9 cellular contexts compared by ENCODE assay signal in the genomic region with DNA sequence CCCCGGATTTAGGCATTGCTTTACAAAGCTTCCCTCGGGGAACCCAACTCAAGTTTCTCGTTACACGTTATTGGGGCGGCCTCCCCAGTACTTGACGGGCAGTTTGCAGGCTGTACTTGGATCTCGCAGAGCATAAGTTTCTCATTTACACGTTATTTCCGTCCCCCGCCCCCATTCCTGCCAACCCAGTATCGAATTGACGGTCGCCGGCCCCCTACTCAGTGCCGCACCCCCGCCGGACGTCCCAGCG. TPM values are rescaled to one million over a fixed set of nuclear protein-coding genes. Genes with fewer than 3 reads are reported as not detected.
A peak's percentile ranks its signal among the peaks of the same experiment; 100 is the strongest.
DNase-seq lines count a peak whose midpoint lies in the region; ATAC-seq and TF ChIP-seq lines count a peak whose summit lies in the region.
"Had no signal": no experiment of that assay in that cellular context is flagged by ENCODE, and none has a peak within 500 bp of the region (broad histone marks: within the 10 kb centered on the region; RNA-seq: fewer than 3 reads in every experiment).

No MANE protein-coding gene starts in this region.

- WGBS in SK-N-SH (ENCODE audit: low lambda C conversion rate) = under 1% methylated on average over 11 of the region's 19 CpGs

- H3K9ac ChIP-seq in SK-N-SH = peak overlapping the region; percentile 96
- H3K9ac ChIP-seq in fibroblast of lung (ENCODE audit: insufficient read depth, low read length) = peak overlapping the region; percentile 99
- H3K9ac ChIP-seq in rectal smooth muscle tissue (ENCODE audit: low read length) = peak overlapping the region; percentile 46

- ATAC-seq in GM18519 (IDR thresholded peaks at IDR 0.05; ENCODE audit: low FRiP score, unreplicated experiment) = peak; percentile 25

- no peak for DNase-seq in SK-N-SH
- no peak for DNase-seq in fibroblast of lung (ENCODE audit: low read depth in 2 of 2)
- no peak for DNase-seq in activated effector memory CD4-positive, alpha-beta T cell treated with Interleukin-2 at 50 U/mL for 16 hours
- DNase-seq in cerebellar cortex (ENCODE audit: low spot score) = no peak
- DNase-seq in dermis blood vessel endothelial cell = no peak
- no peak for DNase-seq in UCSD-AML1 (lab: John Stamatoyannopoulos, UW; ENCODE audit: unreplicated experiment)

- CTCF ChIA-PET in SK-N-SH (lab: Yijun Ruan, JAX) = interaction anchor here (1.1 to 4.6 kb wide), 6 partner anchors 9 to 84 kb away, joined by 3 to 30 read pairs (median 10); partner anchors contain the start of gene PLAUR

- no peak for TF ChIP-seq RAD21 in SK-N-SH (IDR thresholded peaks at IDR 0.05; ENCODE audit: low read length)

- H4K20me1 ChIP-seq in SK-N-SH (ENCODE audit: insufficient read depth) (peaks cover 13% of the 10 kb centered on the region), fibroblast of lung (ENCODE audit: control insufficient read depth, extremely low read depth, insufficient read depth, low read length) (no peaks in the 10 kb centered on the region)

- no peaks in the 10 kb centered on the region for H3K9me2 ChIP-seq in SK-N-SH

- H3K79me2 ChIP-seq in SK-N-SH (ENCODE audit: insufficient read depth) (peaks cover 53% of the 10 kb centered on the region), fibroblast of lung (ENCODE audit: control insufficient read depth, insufficient read depth, low read length) (peaks cover 23% of the 10 kb centered on the region)

- POLR2A ChIA-PET in SK-N-SH (lab: Yijun Ruan, JAX) = interaction anchor here (1.1 kb wide), 1 partner anchor 9 kb away, joined by 4 read pairs; no protein-coding TSS in a partner anchor

- H3K4me1 ChIP-seq in SK-N-SH (ENCODE audit: control insufficient read depth in 1 of 2, insufficient read depth in 2 of 2, low read depth in 1 of 2, low read length in 1 of 2) = peaks cover 7 to 46% of the 10 kb centered on the region in 2 experiments; a peak in 3 of 4 replicates
- peaks cover 35% of the 10 kb centered on the region for H3K4me1 ChIP-seq in fibroblast of lung (ENCODE audit: control insufficient read depth, extremely low read depth, insufficient read depth, low read length)
- peaks cover 7% of the 10 kb centered on the region for H3K4me1 ChIP-seq in rectal smooth muscle tissue (ENCODE audit: control insufficient read depth, insufficient read depth, low read length)

- H3K36me3 ChIP-seq in SK-N-SH (replicated peaks in 1 of 2; ENCODE audit: control insufficient read depth in 1 of 2, insufficient read depth in 2 of 2, low read length in 1 of 2) (peaks cover 20 to 30% of the 10 kb centered on the region in 2 experiments), fibroblast of lung (ENCODE audit: control insufficient read depth, insufficient read depth, low read length) (peaks cover 7% of the 10 kb centered on the region), rectal smooth muscle tissue (ENCODE audit: control insufficient read depth, insufficient read depth, low read length) (peaks cover 8% of the 10 kb centered on the region)

- H3K27ac ChIP-seq in SK-N-SH (ENCODE audit: low read depth in 2 of 2, low read length in 1 of 2) (peak overlapping the region; percentile 98 to 100), fibroblast of lung (ENCODE audit: insufficient read depth, low read length) (peak overlapping the region; percentile 99), rectal smooth muscle tissue (ENCODE audit: low read depth, low read length) (peak overlapping the region; percentile 96)

- TF ChIP-seq CTCF in SK-N-SH (IDR thresholded peaks at IDR 0.05) (no peak), fibroblast of lung (conservative IDR thresholded peaks at IDR 0.05 in 1 of 2, IDR thresholded peaks at IDR 0.05 in 1 of 2; ENCODE audit: low read depth in 1 of 2, low read length in 2 of 2) (no peak)

- peaks cover 63% of the 10 kb centered on the region for H3F3A ChIP-seq in SK-N-SH (replicated peaks; ENCODE audit: insufficient read depth)

- H3K4me3 ChIP-seq in SK-N-SH (ENCODE audit: low read depth in 2 of 2, low read length in 1 of 2) = peak overlapping the region; percentile 74 to 87
- H3K4me3 ChIP-seq in fibroblast of lung (replicated peaks in 1 of 4; ENCODE audit: control extremely low read depth in 1 of 4, insufficient read depth in 1 of 4, low read depth in 3 of 4, low read length in 4 of 4) = peak overlapping the region; percentile 82 to 93 (median 90)
- peak overlapping the region; percentile 78 for H3K4me3 ChIP-seq in rectal smooth muscle tissue (ENCODE audit: low read length)

- H2AFZ ChIP-seq in SK-N-SH (ENCODE audit: low read depth) = 0 out of 2 replicates have a peak overlapping the region, but pooled peaks have one; percentile 23
- peak overlapping the region; percentile 63 for H2AFZ ChIP-seq in fibroblast of lung (ENCODE audit: low read length)

- TF ChIP-seq EP300 in SK-N-SH (IDR thresholded peaks at IDR 0.05; ENCODE audit: borderline replicate concordance in 1 of 2, low read depth in 1 of 2, low read length in 1 of 2) = no peak

- peak overlapping the region; percentile 98 for H3K4me2 ChIP-seq in SK-N-SH
- H3K4me2 ChIP-seq in fibroblast of lung (ENCODE audit: extremely low read depth, insufficient read depth, low read length) = peak overlapping the region; percentile 95

- H3K9me3 ChIP-seq in SK-N-SH (no peaks in the 10 kb centered on the region), fibroblast of lung (ENCODE audit: control insufficient read depth, insufficient read depth, low read depth, low read length) (no peaks in the 10 kb centered on the region)

- no peaks in the 10 kb centered on the region for H3K27me3 ChIP-seq in SK-N-SH (ENCODE audit: insufficient read depth)
- no peaks in the 10 kb centered on the region for H3K27me3 ChIP-seq in fibroblast of lung (ENCODE audit: control insufficient read depth, insufficient read depth, low read length)
- no peaks in the 10 kb centered on the region for H3K27me3 ChIP-seq in rectal smooth muscle tissue (ENCODE audit: control insufficient read depth, insufficient read depth, low read length)

TF ChIP-seq in SK-N-SH, 30 proteins besides CTCF, POLR2A, EP300 and RAD21 (continues in another document):
- TF ChIP-seq, protein P1, sequence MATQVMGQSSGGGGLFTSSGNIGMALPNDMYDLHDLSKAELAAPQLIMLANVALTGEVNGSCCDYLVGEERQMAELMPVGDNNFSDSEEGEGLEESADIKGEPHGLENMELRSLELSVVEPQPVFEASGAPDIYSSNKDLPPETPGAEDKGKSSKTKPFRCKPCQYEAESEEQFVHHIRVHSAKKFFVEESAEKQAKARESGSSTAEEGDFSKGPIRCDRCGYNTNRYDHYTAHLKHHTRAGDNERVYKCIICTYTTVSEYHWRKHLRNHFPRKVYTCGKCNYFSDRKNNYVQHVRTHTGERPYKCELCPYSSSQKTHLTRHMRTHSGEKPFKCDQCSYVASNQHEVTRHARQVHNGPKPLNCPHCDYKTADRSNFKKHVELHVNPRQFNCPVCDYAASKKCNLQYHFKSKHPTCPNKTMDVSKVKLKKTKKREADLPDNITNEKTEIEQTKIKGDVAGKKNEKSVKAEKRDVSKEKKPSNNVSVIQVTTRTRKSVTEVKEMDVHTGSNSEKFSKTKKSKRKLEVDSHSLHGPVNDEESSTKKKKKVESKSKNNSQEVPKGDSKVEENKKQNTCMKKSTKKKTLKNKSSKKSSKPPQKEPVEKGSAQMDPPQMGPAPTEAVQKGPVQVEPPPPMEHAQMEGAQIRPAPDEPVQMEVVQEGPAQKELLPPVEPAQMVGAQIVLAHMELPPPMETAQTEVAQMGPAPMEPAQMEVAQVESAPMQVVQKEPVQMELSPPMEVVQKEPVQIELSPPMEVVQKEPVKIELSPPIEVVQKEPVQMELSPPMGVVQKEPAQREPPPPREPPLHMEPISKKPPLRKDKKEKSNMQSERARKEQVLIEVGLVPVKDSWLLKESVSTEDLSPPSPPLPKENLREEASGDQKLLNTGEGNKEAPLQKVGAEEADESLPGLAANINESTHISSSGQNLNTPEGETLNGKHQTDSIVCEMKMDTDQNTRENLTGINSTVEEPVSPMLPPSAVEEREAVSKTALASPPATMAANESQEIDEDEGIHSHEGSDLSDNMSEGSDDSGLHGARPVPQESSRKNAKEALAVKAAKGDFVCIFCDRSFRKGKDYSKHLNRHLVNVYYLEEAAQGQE (IDR thresholded peaks at IDR 0.05; ENCODE audit: low read depth, low read length) = no peak
- no peak for TF ChIP-seq GATA2 (CRISPR knock-in tag; IDR thresholded peaks at IDR 0.05)
- TF ChIP-seq JUND (IDR thresholded peaks at IDR 0.05) = no peak
- TF ChIP-seq FOSL2 (IDR thresholded peaks at IDR 0.05; ENCODE audit: borderline replicate concordance, low read depth) = no peak
- TF ChIP-seq CHD2 (IDR thresholded peaks at IDR 0.05; ENCODE audit: low read length, partially characterized antibody) = no peak
- TF ChIP-seq MXI1 (IDR thresholded peaks at IDR 0.05; ENCODE audit: low read depth, low read length) = no peak

RNA-seq across cellular contexts. Expression of gene SMG9, which starts 0.5 kb away (rescaled TPM):
- 17.3 and 24.3 TPM in 2 replicates for polyA plus RNA-seq in SK-N-SH (2012; rRNA removed)
- polyA plus RNA-seq in SK-N-SH (2012; cell fraction: cytosol; rRNA removed) = 9.3 and 10.4 TPM in 2 replicates
- polyA plus RNA-seq in SK-N-SH (2012; cell fraction: nucleus; rRNA removed) = 96.8 and 169 TPM in 2 replicates
- 5.9 and 6.1 TPM in 2 replicates for total RNA-seq in fibroblast of lung
- polyA plus RNA-seq in fibroblast of lung = 6.0 and 10.2 TPM in 2 replicates
- 18.1 and 23.7 TPM in 2 replicates for polyA plus RNA-seq in fibroblast of lung (2012)
- polyA minus RNA-seq in fibroblast of lung (ENCODE audit: low replicate concordance) = 14.1 and 28.0 TPM in 2 replicates
- total RNA-seq in dermis blood vessel endothelial cell = 8.8 and 9.0 TPM in 2 replicates

RNA-seq across cellular contexts. Expression of gene KCNN4, which starts 26.5 kb away (rescaled TPM):
- polyA plus RNA-seq in SK-N-SH (2012; rRNA removed) = 21.0 and 22.2 TPM in 2 replicates
- 7.8 and 15.2 TPM in 2 replicates for polyA plus RNA-seq in SK-N-SH (2012; cell fraction: cytosol; rRNA removed)
- 39.9 and 54.3 TPM in 2 replicates for polyA plus RNA-seq in SK-N-SH (2012; cell fraction: nucleus; rRNA removed)
- total RNA-seq in fibroblast of lung = 0.26 and 0.83 TPM in 2 replicates
- polyA plus RNA-seq in fibroblast of lung = 0.41 and 0.53 TPM in 2 replicates
- 0.51 and 1.0 TPM in 2 replicates for polyA plus RNA-seq in fibroblast of lung (2012)
- polyA minus RNA-seq in fibroblast of lung (ENCODE audit: low replicate concordance) = 7.1 TPM in 1 of 2 replicates, not detected in the other
- 0.09 and 0.51 TPM in 2 replicates for total RNA-seq in dermis blood vessel endothelial cell

RNA-seq across cellular contexts. Expression of gene IRGC, which starts 38.4 kb away (rescaled TPM):
- polyA plus RNA-seq in SK-N-SH (2012; rRNA removed) (not detected in 2 replicates), fibroblast of lung (not detected in 2 replicates)
- polyA plus RNA-seq in SK-N-SH (2012; cell fraction: cytosol; rRNA removed) = not detected in 2 replicates
- not detected in 2 replicates for polyA plus RNA-seq in SK-N-SH (2012; cell fraction: nucleus; rRNA removed)
- total RNA-seq in fibroblast of lung (not detected in 2 replicates), dermis blood vessel endothelial cell (not detected in 2 replicates)
- polyA plus RNA-seq in fibroblast of lung (2012) = not detected in 2 replicates
- not detected in 2 replicates for polyA minus RNA-seq in fibroblast of lung (ENCODE audit: low replicate concordance)
- total RNA-seq: HT1080 had no signal

RNA-seq across cellular contexts. Expression of gene LYPD5, which starts 48.0 kb away (rescaled TPM):
- polyA plus RNA-seq in SK-N-SH (2012; rRNA removed) (0.05 and 0.13 TPM in 2 replicates), fibroblast of lung (0.12 and 0.37 TPM in 2 replicates)
- 0.03 and 0.09 TPM in 2 replicates for polyA plus RNA-seq in SK-N-SH (2012; cell fraction: cytosol; rRNA removed)
- 0.18 TPM in 1 of 2 replicates, not detected in the other for polyA plus RNA-seq in SK-N-SH (2012; cell fraction: nucleus; rRNA removed)
- total RNA-seq in fibroblast of lung (0.50 and 1.0 TPM in 2 replicates), dermis blood vessel endothelial cell (0.09 and 0.17 TPM in 2 replicates)
- 0.08 and 0.28 TPM in 2 replicates for polyA plus RNA-seq in fibroblast of lung (2012)
- 1.5 TPM in 1 of 2 replicates, not detected in the other for polyA minus RNA-seq in fibroblast of lung (ENCODE audit: low replicate concordance)

Comparison
In these comparisons a context has a peak if more than half of its experiments do, and no peak if none do; other contexts are left out.
1. H3K9ac ChIP-seq: peak in every context shown above with its lines; median percentile 99 in fibroblast of lung; 96 in SK-N-SH; 46 in rectal smooth muscle tissue.